Comparison of ENCODE assay signal across 9 cellular contexts in the genomic region with DNA sequence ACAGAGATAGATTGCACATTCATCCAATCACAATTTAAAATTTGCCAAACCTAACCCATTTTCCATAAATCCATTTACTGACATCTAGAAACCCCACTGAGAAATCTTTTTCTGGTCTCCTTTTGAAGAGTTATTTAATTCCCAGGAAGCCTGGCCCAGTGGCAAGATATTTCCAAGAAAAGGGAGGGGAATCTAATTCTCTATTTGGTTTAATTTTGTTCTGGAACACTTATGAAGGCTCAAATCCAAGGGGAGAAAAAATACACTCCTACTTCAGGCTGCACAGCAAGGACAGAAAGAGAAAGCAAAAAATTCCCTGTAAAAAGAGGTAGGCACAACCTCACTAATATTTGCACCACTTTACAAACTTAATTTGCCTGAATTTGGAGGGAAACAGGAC.
"Had no signal": no experiment of that assay in that cellular context is flagged by ENCODE, and none has a peak within 500 bp of the region (broad histone marks: within the 10 kb centered on the region; RNA-seq: fewer than 3 reads in every experiment).

No MANE protein-coding gene starts in this region.

- H3K27ac ChIP-seq: GM23248, HL-60 had no signal

- H3K4me3 ChIP-seq: GM23248, HAP-1, K562 had no signal

- H3K27ac Mint-ChIP-seq: HFFc6 had no signal

- H3K4me3 Mint-ChIP-seq: HFFc6 had no signal

- H3K9me3 ChIP-seq: HAP-1 had no signal

- DNase-seq: GM23248, GOT3, H7, HFFc6, IMR-90 had no signal

- H3K9ac ChIP-seq: GM23248 had no signal

- H3K4me1 ChIP-seq: HAP-1 had no signal

- H3K9me3 Mint-ChIP-seq: HFFc6 had no signal

- H3K36me3 ChIP-seq: HAP-1 had no signal

- ATAC-seq: HCT116, K562 had no signal
